In genomic region chr1:205480349-205481278, GRCh38 we compare ENCODE assay signal across 13 cellular contexts. TPM values are rescaled to one million over a fixed set of nuclear protein-coding genes. Genes with fewer than 3 reads are reported as not detected.
A peak's percentile ranks its signal among the peaks of the same experiment; 100 is the strongest.
DNase-seq lines count a peak whose midpoint lies in the region; ATAC-seq and TF ChIP-seq lines count a peak whose summit lies in the region.
"Had no signal": no experiment of that assay in that cellular context is flagged by ENCODE, and none has a peak within 500 bp of the region (broad histone marks: within the 10 kb centered on the region; RNA-seq: fewer than 3 reads in every experiment).

No MANE protein-coding gene starts in this region.

- H3K27ac ChIP-seq in A673 (ENCODE audit: low read depth, low read length, poor library complexity, severe bottlenecking) = no peak overlapping the region
- H3K27ac ChIP-seq: dorsolateral prefrontal cortex had no signal

- POLR2A ChIA-PET in A673 (lab: Charles Lee; ENCODE audit: low non-redundant PET) = no interaction called here

- peaks cover 4% of the 10 kb centered on the region for H3K9me3 ChIP-seq in A673 (ENCODE audit: low read depth, low read length, poor library complexity, severe bottlenecking)
- H3K9me3 ChIP-seq: HAP-1, SK-N-SH had no signal

- CTCF ChIA-PET in A673 (lab: Charles Lee) = no interaction called here

- DNase-seq in GM12865 (ENCODE audit: low read depth) (peak; percentile 90), GM19240 (ENCODE audit: insufficient read length, low spot score) (no peak), NCI-H82 treated with DMSO at 0.1 percent for 48 hours (lab: John Stamatoyannopoulos, UW; ENCODE audit: unreplicated experiment) (no peak), A673 (ENCODE audit: low spot score) (no peak)
- DNase-seq in activated T-cell treated with anti-CD3 and anti-CD28 coated beads, Interleukin-2, amount 50 U/mL, for 48 hours = peak; percentile 67 to 73
- peak; percentile 16 to 36 for DNase-seq in stimulated activated CD4-positive, alpha-beta T cell treated with anti-CD3 and anti-CD28 coated beads, Interleukin-15, amount 100 ng/mL, for 1 hour (ENCODE audit: low read depth in 1 of 2, low spot score in 1 of 2)
- DNase-seq: DMS 273 treated with DMSO at 0.1 percent for 48 hours, dorsolateral prefrontal cortex, SK-N-SH had no signal

- H3K27me3 ChIP-seq in A673 (replicated peaks; ENCODE audit: insufficient read depth, low read depth, low read length, poor library complexity) = no peaks in the 10 kb centered on the region

- BruUV-seq in A673 (replicated peaks; lab: Mats Ljungman, UMichigan) = no TSS peak

- H3K4me3 ChIP-seq in GM12865 (ENCODE audit: low read depth, low read length) (no peak overlapping the region), A673 (ENCODE audit: low read depth, low read length, poor library complexity, severe bottlenecking) (no peak overlapping the region)
- H3K4me3 ChIP-seq: dorsolateral prefrontal cortex, HAP-1 had no signal

- no peaks in the 10 kb centered on the region for H3K4me1 ChIP-seq in A673 (ENCODE audit: insufficient read depth, low read length, poor library complexity, severe bottlenecking)

- no peaks in the 10 kb centered on the region for H3K36me3 ChIP-seq in A673 (ENCODE audit: insufficient read depth, low read length, poor library complexity, severe bottlenecking)
- H3K36me3 ChIP-seq: HAP-1 had no signal

- intact Hi-C loops in A673 (cut with micrococcal nuclease; ENCODE audit: unreplicated experiment) = no loop called here

- ATAC-seq in HG03175 (IDR thresholded peaks at IDR 0.05; ENCODE audit: unreplicated experiment) (peak; percentile 68), HG03159 (IDR thresholded peaks at IDR 0.05; ENCODE audit: unreplicated experiment) (no peak)

- TF ChIP-seq CTCF in GM12865 (IDR thresholded peaks at IDR 0.05; ENCODE audit: insufficient read depth, low read depth, low read length, missing control alignments) (no peak), A673 (conservative IDR thresholded peaks at IDR 0.05; ENCODE audit: low read depth, low read length) (no peak)

RNA-seq across cellular contexts. Expression of gene CDK18, which starts 23.9 kb away (rescaled TPM):
- 9.2 and 29.3 TPM in 2 replicates for total RNA-seq in A673 (2021)

RNA-seq across cellular contexts. Expression of gene BLACAT1, which starts 24.8 kb away (rescaled TPM):
- total RNA-seq in A673 (2021) = 0.45 and 2.0 TPM in 2 replicates
- total RNA-seq: LHCN-M2 had no signal

RNA-seq across cellular contexts. Expression of gene LEMD1, which starts 58.8 kb away (rescaled TPM):
- total RNA-seq in A673 (2021) = 1.5 and 3.4 TPM in 2 replicates
- total RNA-seq: LHCN-M2 had no signal

Comparison
In these comparisons a context has a peak if more than half of its experiments do, and no peak if none do; other contexts are left out.
1. DNase-seq: peak in GM12865 (single experiment), activated T-cell treated with anti-CD3 and anti-CD28 coated beads, Interleukin-2, amount 50 U/mL, for 48 hours (2 of 2) and stimulated activated CD4-positive, alpha-beta T cell treated with anti-CD3 and anti-CD28 coated beads, Interleukin-15, amount 100 ng/mL, for 1 hour (2 of 2); none in GM19240 (single experiment), NCI-H82 treated with DMSO at 0.1 percent for 48 hours (single experiment) and A673 (single experiment).